ENCODE assay signal across 12 cellular contexts in genomic region chr13:104586010-104586746, GRCh38.
DNase-seq lines count a peak whose midpoint lies in the region; ATAC-seq and TF ChIP-seq lines count a peak whose summit lies in the region.
"Had no signal": no experiment of that assay in that cellular context is flagged by ENCODE, and none has a peak within 500 bp of the region (broad histone marks: within the 10 kb centered on the region; RNA-seq: fewer than 3 reads in every experiment).

No MANE protein-coding gene starts in this region.

- in situ Hi-C loops in brain microvascular endothelial cell (cut with HindIII; ENCODE audit: low pct_ligation_motif_present, low sequenced_read_pairs): no loop called here

- no peak overlapping the region for H3K4me3 ChIP-seq in brain microvascular endothelial cell (ENCODE audit: low read depth, low read length)

- no peaks in the 10 kb centered on the region for H3K27me3 ChIP-seq in brain microvascular endothelial cell (replicated peaks)

- no peak for TF ChIP-seq CTCF in brain microvascular endothelial cell (IDR thresholded peaks at IDR 0.05; ENCODE audit: low read depth, low read length, missing control alignments)

- peak; percentile 94 for ATAC-seq in left colon
- no peak for ATAC-seq in left ventricle myocardium superior

- intact Hi-C loops in left colon (cut with DNase I, micrococcal nuclease) (no loop called here), left ventricle myocardium superior (cut with micrococcal nuclease) (no loop called here)

- no peaks in the 10 kb centered on the region for H3K36me3 ChIP-seq in brain microvascular endothelial cell (replicated peaks)

- peak overlapping the region; percentile 49 for H3K27ac ChIP-seq in brain microvascular endothelial cell
- H3K27ac ChIP-seq: 22Rv1 had no signal

- DNase-seq in NCI-H1105 treated with DMSO at 0.1 percent for 48 hours (lab: John Stamatoyannopoulos, UW) (peak; percentile 29), NCI-H1105 (lab: John Stamatoyannopoulos, UW) (no peak), brain microvascular endothelial cell (peak; percentile 88), left colon (peak; percentile 21 to 36), stromal cell of bone marrow (ENCODE audit: low read depth) (peak; percentile 37), left ventricle myocardium superior (no peak), DMS53 (lab: John Stamatoyannopoulos, UW) (no peak)
- DNase-seq in effector CD4-positive, alpha-beta T cell: no peak
- DNase-seq: activated CD8-positive, alpha-beta memory T cell treated with anti-CD3 and anti-CD28 coated beads, Interleukin-2, amount 50 U/mL, for 48 hours; kidney; Right ventricle myocardium superior had no signal

Comparison
In these comparisons a context has a peak if more than half of its experiments do, and no peak if none do; other contexts are left out.
1. DNase-seq: peak in NCI-H1105 treated with DMSO at 0.1 percent for 48 hours (single experiment), brain microvascular endothelial cell (single experiment), left colon (2 of 2) and stromal cell of bone marrow (single experiment); none in NCI-H1105 (single experiment), left ventricle myocardium superior (single experiment), DMS53 (single experiment) and effector CD4-positive, alpha-beta T cell (single experiment).